Comparison of ENCODE assay signal across 8 cellular contexts in genomic region chr19:32570081-32570785, GRCh38. TPM values are rescaled to one million over a fixed set of nuclear protein-coding genes. Genes with fewer than 3 reads are reported as not detected.
DNase-seq lines count a peak whose midpoint lies in the region; ATAC-seq, FAIRE-seq and TF ChIP-seq lines count a peak whose summit lies in the region.

No MANE protein-coding gene starts in this region.

- intact Hi-C loops in testis (cut with DNase I; ENCODE audit: low total_unique reads) = no loop called here

- DNase-seq in Ammon's horn (ENCODE audit: low spot score) (peak; percentile 74), GM19239 (ENCODE audit: insufficient read length, low spot score) (peak; percentile 36), NCI-H2227 treated with DMSO at 0.1 percent for 48 hours (lab: John Stamatoyannopoulos, UW) (peak; percentile 99), mesenchymal stem cell (peak; percentile 53), testis (peak; percentile 75)
- DNase-seq in activated CD4-positive, alpha-beta T cell treated with anti-CD3 and anti-CD28 coated beads for 1 hour = peak; percentile 25
- peak; percentile 44 to 53 (median 49) for DNase-seq in effector memory CD8-positive, alpha-beta T cell

- H3K9me3 ChIP-seq in mesenchymal stem cell (ENCODE audit: control insufficient read depth, low read length) (no peaks in the 10 kb centered on the region), testis (no peaks in the 10 kb centered on the region)

- no peak overlapping the region for H3K23ac ChIP-seq in mesenchymal stem cell (ENCODE audit: low read length in 2 of 2)

- peak; percentile 88 for ATAC-seq in effector memory CD8-positive, alpha-beta T cell (replicated peaks)
- ATAC-seq in HG02840 (IDR thresholded peaks at IDR 0.05; ENCODE audit: low FRiP score, unreplicated experiment) = no peak

- 52% methylated on average over 15 of the region's 15 CpGs for WGBS in mesenchymal stem cell
- WGBS in testis, 2 donors = 23 to 27% methylated on average over 15 of the region's 15 CpGs

- H3K27me3 ChIP-seq in mesenchymal stem cell (ENCODE audit: control insufficient read depth in 1 of 2, insufficient read depth in 1 of 2, low read length in 2 of 2) = peaks cover 5 to 38% of the 10 kb centered on the region in 2 experiments
- no peaks in the 10 kb centered on the region for H3K27me3 ChIP-seq in testis

- H3K9me3 Mint-ChIP-seq in effector memory CD8-positive, alpha-beta T cell = no peaks in the 10 kb centered on the region

- H2BK12ac ChIP-seq in mesenchymal stem cell (ENCODE audit: low read length in 2 of 2) = no peak overlapping the region

- H3K27ac Mint-ChIP-seq in effector memory CD8-positive, alpha-beta T cell = no peak overlapping the region

- H3K4me1 Mint-ChIP-seq in effector memory CD8-positive, alpha-beta T cell (ENCODE audit: low read depth in 2 of 2) = peaks cover 11 to 12% of the 10 kb centered on the region in 2 donors

- no peak overlapping the region for H2AK5ac ChIP-seq in mesenchymal stem cell (ENCODE audit: low read length, severe bottlenecking)

- no peak overlapping the region for H2BK5ac ChIP-seq in mesenchymal stem cell (ENCODE audit: low read depth, low read length, poor library complexity, severe bottlenecking)

- no peak overlapping the region for H4K8ac ChIP-seq in mesenchymal stem cell (ENCODE audit: low read length)

- H3K4me3 ChIP-seq in mesenchymal stem cell (ENCODE audit: insufficient read depth in 1 of 2, low read depth in 1 of 2, low read length in 2 of 2) (peak overlapping the region in 1 of 2 experiments; percentile 43), testis (no peak overlapping the region)

- H3K14ac ChIP-seq in mesenchymal stem cell (ENCODE audit: low read length in 2 of 2) = no peak overlapping the region

- TF ChIP-seq POLR2A in testis (IDR thresholded peaks at IDR 0.05) = no peak

- no peak overlapping the region for H2BK120ac ChIP-seq in mesenchymal stem cell (ENCODE audit: low read depth, low read length)

- TF ChIP-seq CTCF in testis (IDR thresholded peaks at IDR 0.05) = peak in 2 of 3 experiments; percentile 35 to 40

- H3K27ac ChIP-seq in mesenchymal stem cell (ENCODE audit: low read length, poor library complexity, severe bottlenecking) = no peak overlapping the region
- H3K27ac ChIP-seq in testis = no peak overlapping the region

- H2BK15ac ChIP-seq in mesenchymal stem cell (ENCODE audit: low read depth, poor library complexity, severe bottlenecking) = no peak overlapping the region

- peak overlapping the region in 1 of 2 donors; percentile 14 for H3K4me3 Mint-ChIP-seq in effector memory CD8-positive, alpha-beta T cell

- H3K4me2 ChIP-seq in mesenchymal stem cell (ENCODE audit: low read length, poor library complexity, severe bottlenecking) = no peak overlapping the region

- H3K79me1 ChIP-seq in mesenchymal stem cell (replicated peaks; ENCODE audit: low read length, poor library complexity, severe bottlenecking) = no peaks in the 10 kb centered on the region

- H3K36me3 ChIP-seq in mesenchymal stem cell (ENCODE audit: control insufficient read depth in 1 of 2, insufficient read depth in 2 of 2, low read depth in 1 of 2, low read length in 2 of 2) (no peaks in the 10 kb centered on the region), testis (ENCODE audit: low read depth, missing control alignments) (no peaks in the 10 kb centered on the region)

- peaks cover 5% of the 10 kb centered on the region for H3K36me3 Mint-ChIP-seq in effector memory CD8-positive, alpha-beta T cell (ENCODE audit: insufficient read depth)

- H3K4me1 ChIP-seq in mesenchymal stem cell (ENCODE audit: control insufficient read depth, insufficient read depth, low read depth, low read length) = no peaks in the 10 kb centered on the region
- no peaks in the 10 kb centered on the region for H3K4me1 ChIP-seq in testis

- H3K18ac ChIP-seq in mesenchymal stem cell (ENCODE audit: low read depth in 1 of 2, low read length in 2 of 2) = no peak overlapping the region

- peaks cover 8 to 20% of the 10 kb centered on the region in 2 donors for H3K27me3 Mint-ChIP-seq in effector memory CD8-positive, alpha-beta T cell

- no peak overlapping the region for H4K91ac ChIP-seq in mesenchymal stem cell (ENCODE audit: low read length)

- H3K9ac ChIP-seq in mesenchymal stem cell (ENCODE audit: low read length) = no peak overlapping the region

- no peak for FAIRE-seq in GM19239 (lab: Jason Lieb, UNC)

- no peak overlapping the region for H2AFZ ChIP-seq in mesenchymal stem cell (ENCODE audit: low read depth, low read length)

- no peak overlapping the region for H3K4ac ChIP-seq in mesenchymal stem cell (ENCODE audit: low read depth in 1 of 2, low read length in 2 of 2)

RNA-seq across cellular contexts. Expression of gene PDCD5, which starts 10.8 kb away (rescaled TPM):
- 391 TPM for polyA plus RNA-seq in mesenchymal stem cell (2013, experiment 1 of 2)
- 407 TPM for polyA plus RNA-seq in mesenchymal stem cell (2013, experiment 2 of 2)
- total RNA-seq in testis = 100 to 1,000 TPM; 152 to 157 TPM
- polyA plus RNA-seq in testis (ENCODE audit: insufficient read depth, low read depth, low replicate concordance) = 114 TPM

Comparison
In these comparisons a context has a peak if more than half of its experiments do, and no peak if none do; other contexts are left out.
1. DNase-seq: peak in every context shown above with its lines; median percentile 99 in NCI-H2227 treated with DMSO at 0.1 percent for 48 hours; 75 in testis; 74 in Ammon's horn; 53 in mesenchymal stem cell; 49 in effector memory CD8-positive, alpha-beta T cell; 36 in GM19239; 25 in activated CD4-positive, alpha-beta T cell treated with anti-CD3 and anti-CD28 coated beads for 1 hour.